Comparison of ENCODE assay signal across 12 cellular contexts in genomic region chr5:138573223-138573622, GRCh38. TPM values are rescaled to one million over a fixed set of nuclear protein-coding genes. Genes with fewer than 3 reads are reported as not detected.
DNase-seq lines count a peak whose midpoint lies in the region; ATAC-seq and TF ChIP-seq lines count a peak whose summit lies in the region.
"Had no signal": no experiment of that assay in that cellular context is flagged by ENCODE, and none has a peak within 500 bp of the region (broad histone marks: within the 10 kb centered on the region; RNA-seq: fewer than 3 reads in every experiment).

No MANE protein-coding gene starts in this region.

- peak overlapping the region; percentile 90 for H3K4me3 Mint-ChIP-seq in activated naive CD8-positive, alpha-beta T cell treated with anti-CD3 and anti-CD28 coated beads, Interleukin-2, amount 10 ng/mL, durations not matched to agents 7 days and 5 days
- peak overlapping the region in 4 of 10 donors; percentile 12 to 99 (median 35) for H3K4me3 Mint-ChIP-seq in naive thymus-derived CD8-positive, alpha-beta T cell

- no peak overlapping the region for H3K27ac Mint-ChIP-seq in activated naive CD8-positive, alpha-beta T cell treated with anti-CD3 and anti-CD28 coated beads, Interleukin-2, amount 10 ng/mL, durations not matched to agents 7 days and 5 days
- H3K27ac Mint-ChIP-seq in naive thymus-derived CD8-positive, alpha-beta T cell = peak overlapping the region in 8 of 10 donors; percentile 43 to 100 (median 83)

- H3K36me3 Mint-ChIP-seq in activated naive CD8-positive, alpha-beta T cell treated with anti-CD3 and anti-CD28 coated beads, Interleukin-2, amount 10 ng/mL, durations not matched to agents 7 days and 5 days = peaks cover 31% of the 10 kb centered on the region
- peaks cover 10 to 59% (median 18%) of the 10 kb centered on the region in 3 donors for H3K36me3 Mint-ChIP-seq in naive thymus-derived CD8-positive, alpha-beta T cell

- POLR2A ChIA-PET in activated naive CD8-positive, alpha-beta T cell treated with anti-CD3 and anti-CD28 coated beads, Interleukin-2, amount 10 ng/mL, durations not matched to agents 7 days and 5 days (lab: Charles Lee) = interaction anchor here (4.2 kb wide), 1 partner anchor 30 kb away, joined by 54 read pairs; the partner anchor contains the start of gene ETF1
- POLR2A ChIA-PET in naive thymus-derived CD8-positive, alpha-beta T cell (lab: Charles Lee) = interaction anchor here (0.6 to 3.5 kb wide), 3 partner anchors 30 to 819 kb away, joined by 5 to 65 read pairs (median 6); partner anchors contain the start of gene ETF1

- no peak for TF ChIP-seq CTCF in HFF-Myc (IDR thresholded peaks at IDR 0.05; ENCODE audit: low read depth, low read length, missing control alignments)
- no peak for TF ChIP-seq CTCF in ascending aorta (IDR thresholded peaks at IDR 0.05)

- no peak overlapping the region for H3K27ac ChIP-seq in BLaER1
- H3K27ac ChIP-seq in ascending aorta = no peak overlapping the region
- H3K27ac ChIP-seq: cardiac muscle cell had no signal

- intact Hi-C loops in ascending aorta (cut with DNase I) = loop anchor here (10.0 kb wide), 1 partner anchor 108 kb away; the partner anchor contains the start of gene EGR1

- H3K27me3 Mint-ChIP-seq in activated naive CD8-positive, alpha-beta T cell treated with anti-CD3 and anti-CD28 coated beads, Interleukin-2, amount 10 ng/mL, durations not matched to agents 7 days and 5 days = no peaks in the 10 kb centered on the region
- H3K27me3 Mint-ChIP-seq in naive thymus-derived CD8-positive, alpha-beta T cell = no peaks in the 10 kb centered on the region

- no peaks in the 10 kb centered on the region for H3K27me3 ChIP-seq in BLaER1
- no peaks in the 10 kb centered on the region for H3K27me3 ChIP-seq in ascending aorta
- H3K27me3 ChIP-seq: cardiac muscle cell, SJSA1 had no signal

- peak overlapping the region; percentile 91 for H3K4me2 ChIP-seq in BLaER1

- no peak for DNase-seq in HFF-Myc (ENCODE audit: extremely low read depth, low read depth)
- no peak for DNase-seq in activated naive CD8-positive, alpha-beta T cell treated with anti-CD3 and anti-CD28 coated beads, Interleukin-2, amount 10 ng/mL, durations not matched to agents 7 days and 5 days
- no peak for DNase-seq in naive thymus-derived CD8-positive, alpha-beta T cell
- DNase-seq in DMS53 (lab: John Stamatoyannopoulos, UW) = no peak
- no peak for DNase-seq in ascending aorta (ENCODE audit: low spot score in 2 of 2)
- DNase-seq: retina had no signal

- H3K4me1 ChIP-seq in BLaER1 = peaks cover 30% of the 10 kb centered on the region
- peaks cover 5 to 15% of the 10 kb centered on the region in 2 donors for H3K4me1 ChIP-seq in ascending aorta

- peaks cover 24% of the 10 kb centered on the region for H3K4me1 Mint-ChIP-seq in activated naive CD8-positive, alpha-beta T cell treated with anti-CD3 and anti-CD28 coated beads, Interleukin-2, amount 10 ng/mL, durations not matched to agents 7 days and 5 days
- peaks cover 16 to 56% (median 45%) of the 10 kb centered on the region in 4 donors for H3K4me1 Mint-ChIP-seq in naive thymus-derived CD8-positive, alpha-beta T cell

- H3K9me3 Mint-ChIP-seq in activated naive CD8-positive, alpha-beta T cell treated with anti-CD3 and anti-CD28 coated beads, Interleukin-2, amount 10 ng/mL, durations not matched to agents 7 days and 5 days = no peaks in the 10 kb centered on the region
- H3K9me3 Mint-ChIP-seq in naive thymus-derived CD8-positive, alpha-beta T cell = peaks cover 0 to 3% (median 0%) of the 10 kb centered on the region in 9 donors

- H3K36me3 ChIP-seq in BLaER1 = peaks cover 55% of the 10 kb centered on the region
- H3K36me3 ChIP-seq in ascending aorta = peaks cover 50 to 54% of the 10 kb centered on the region in 2 donors

- no peaks in the 10 kb centered on the region for H3K9me3 ChIP-seq in BLaER1
- no peaks in the 10 kb centered on the region for H3K9me3 ChIP-seq in ascending aorta
- H3K9me3 ChIP-seq: SJSA1 had no signal

- H4K20me1 ChIP-seq in BLaER1 = peaks cover 69% of the 10 kb centered on the region

- H3K9ac ChIP-seq in BLaER1 = no peak overlapping the region; the same call in 1 of the 2 replicates

- H3K4me3 ChIP-seq in BLaER1 (peak overlapping the region; percentile 91; the same call in 1 of the 2 replicates), HFF-Myc (replicated peaks; ENCODE audit: low read depth, low read length) (peak overlapping the region; percentile 85), ascending aorta (no peak overlapping the region)

- ATAC-seq in activated naive CD8-positive, alpha-beta T cell treated with anti-CD3 and anti-CD28 coated beads, Interleukin-2, amount 10 ng/mL, durations not matched to agents 7 days and 5 days (ENCODE audit: low read depth) = no peak
- no peak for ATAC-seq in naive thymus-derived CD8-positive, alpha-beta T cell
- ATAC-seq in GM18520 (IDR thresholded peaks at IDR 0.05; ENCODE audit: unreplicated experiment) (no peak), GM21367 (IDR thresholded peaks at IDR 0.05; ENCODE audit: unreplicated experiment) (no peak)
- ATAC-seq: left lobe of liver had no signal

RNA-seq across cellular contexts. Expression of gene HSPA9, which starts 2.0 kb away (rescaled TPM):
- total RNA-seq in activated naive CD8-positive, alpha-beta T cell treated with anti-CD3 and anti-CD28 coated beads, Interleukin-2, amount 10 ng/mL, durations not matched to agents 7 days and 5 days = 100 to 1,000 TPM; 168 to 183 TPM
- 100 to 1,000 TPM; 184 to 195 TPM for total RNA-seq in naive thymus-derived CD8-positive, alpha-beta T cell
- 100 to 1,000 TPM; 130 to 164 (median 140) TPM for polyA plus RNA-seq in naive thymus-derived CD8-positive, alpha-beta T cell
- 75.5 TPM for total RNA-seq in ascending aorta

RNA-seq across cellular contexts. Expression of gene ETF1, which starts 30.2 kb away (rescaled TPM):
- 10 to 100 TPM; 65.2 to 68.1 TPM for total RNA-seq in activated naive CD8-positive, alpha-beta T cell treated with anti-CD3 and anti-CD28 coated beads, Interleukin-2, amount 10 ng/mL, durations not matched to agents 7 days and 5 days
- total RNA-seq in naive thymus-derived CD8-positive, alpha-beta T cell = 10 to 100 TPM; 43.4 to 49.0 TPM
- 10 to 100 TPM; 21.5 to 27.5 (median 24.1) TPM for polyA plus RNA-seq in naive thymus-derived CD8-positive, alpha-beta T cell
- total RNA-seq in ascending aorta = 28.2 TPM

Comparison
In these comparisons a context has a peak if more than half of its experiments do, and no peak if none do; other contexts are left out.
1. H3K4me3 ChIP-seq: peak in BLaER1 (single experiment) and HFF-Myc (single experiment); none in ascending aorta (0 of 2).